Comparison of ENCODE assay signal across 25 cellular contexts in genomic region chr15:73555080-73555479, GRCh38.
"Had no signal": no experiment of that assay in that cellular context is flagged by ENCODE, and none has a peak within 500 bp of the region (broad histone marks: within the 10 kb centered on the region; RNA-seq: fewer than 3 reads in every experiment).

No MANE protein-coding gene starts in this region.

- H3K4me1 ChIP-seq: colonic mucosa, esophagus muscularis mucosa, foreskin keratinocyte, gastroesophageal sphincter, parathyroid adenoma, stomach, thyroid gland had no signal

- H3K9ac ChIP-seq: parathyroid adenoma had no signal

- H3K4me1 Mint-ChIP-seq: naive thymus-derived CD8-positive, alpha-beta T cell had no signal

- H3K9me3 ChIP-seq: colonic mucosa, esophagus muscularis mucosa, gastroesophageal sphincter, heart left ventricle, neutrophil, stomach, thyroid gland had no signal

- DNase-seq: colonic mucosa; effector CD8-positive, alpha-beta T cell; foreskin keratinocyte; heart left ventricle; kidney; naive thymus-derived CD8-positive, alpha-beta T cell; stimulated activated CD4-positive, alpha-beta T cell treated with anti-CD3 and anti-CD28 coated beads, Interleukin-12 subunit alpha, Interleukin-12 subunit beta, amount 100 ng/mL, for 4 hours; stimulated activated CD4-positive, alpha-beta T cell treated with anti-CD3 and anti-CD28 coated beads, Interleukin-1b, Interleukin-23, amount 100 ng/mL, for 48 hours; stimulated activated CD4-positive, alpha-beta T cell treated with anti-CD3 and anti-CD28 coated beads, Interleukin-4, amount 100 ng/mL, for 1 hour; stimulated activated CD8-positive, alpha-beta memory T cell treated with anti-CD3 and anti-CD28 coated beads, Interleukin-4, amount 100 ng/mL, for 48 hours; stimulated activated naive CD4-positive, alpha-beta T cell treated with Interleukin-2 at 50 U/mL for 16 hours; stomach; thyroid gland had no signal

- H3K9me3 Mint-ChIP-seq: dendritic cell treated with granulocyte-macrophage colony-stimulating factor and Interleukin-4, amounts not matched to agents 40 ng/mL and 50 ng/mL, for 4 days; naive thymus-derived CD8-positive, alpha-beta T cell; type B pancreatic cell had no signal

- H3K4me3 Mint-ChIP-seq: dendritic cell treated with granulocyte-macrophage colony-stimulating factor and Interleukin-4, amounts not matched to agents 40 ng/mL and 50 ng/mL, for 4 days; naive thymus-derived CD8-positive, alpha-beta T cell; type B pancreatic cell had no signal

- H3K4me2 ChIP-seq: hepatocyte, smooth muscle cell had no signal

- H3K27me3 Mint-ChIP-seq: dendritic cell treated with granulocyte-macrophage colony-stimulating factor and Interleukin-4, amounts not matched to agents 40 ng/mL and 50 ng/mL, for 4 days; naive thymus-derived CD8-positive, alpha-beta T cell; progenitor cell of endocrine pancreas; type B pancreatic cell had no signal

- H2AFZ ChIP-seq: hepatocyte, parathyroid adenoma had no signal

- H3K27ac Mint-ChIP-seq: dendritic cell treated with granulocyte-macrophage colony-stimulating factor and Interleukin-4, amounts not matched to agents 40 ng/mL and 50 ng/mL, for 4 days; progenitor cell of endocrine pancreas; type B pancreatic cell had no signal

- H3K27me3 ChIP-seq: colonic mucosa, esophagus muscularis mucosa, foreskin keratinocyte, gastroesophageal sphincter, heart left ventricle, hepatocyte, neutrophil, stomach, thyroid gland had no signal

- H3K4me3 ChIP-seq: colonic mucosa, esophagus muscularis mucosa, gastroesophageal sphincter, heart left ventricle, hepatocyte, lung, smooth muscle cell, stomach, thyroid gland had no signal

- H3K27ac ChIP-seq: colonic mucosa, esophagus muscularis mucosa, foreskin keratinocyte, gastroesophageal sphincter, heart left ventricle, hepatocyte, neutrophil, parathyroid adenoma, stomach, thyroid gland had no signal

- H3K79me2 ChIP-seq: hepatocyte, parathyroid adenoma had no signal

- ATAC-seq: foreskin keratinocyte; gastroesophageal sphincter; left lobe of liver; naive thymus-derived CD8-positive, alpha-beta T cell; sciatic nerve had no signal
